10 cellular contexts compared by ENCODE assay signal in genomic region chrX:134908235-134908834, GRCh38. TPM values are rescaled to one million over a fixed set of nuclear protein-coding genes. Genes with fewer than 3 reads are reported as not detected.
A peak's percentile ranks its signal among the peaks of the same experiment; 100 is the strongest.
DNase-seq lines count a peak whose midpoint lies in the region; ATAC-seq, FAIRE-seq and TF ChIP-seq lines count a peak whose summit lies in the region.
"Had no signal": no experiment of that assay in that cellular context is flagged by ENCODE, and none has a peak within 500 bp of the region (broad histone marks: within the 10 kb centered on the region; RNA-seq: fewer than 3 reads in every experiment).

No MANE protein-coding gene starts in this region.

- peak; percentile 42 for ATAC-seq in activated T-helper 17 cell treated with anti-CD3 and anti-CD28 coated beads, Interleukin-2, amount 50 U/mL, for 72 hours (replicated peaks)
- no peak for ATAC-seq in upper lobe of left lung (ENCODE audit: low FRiP score in 2 of 2)

- no peak overlapping the region for H3K23ac ChIP-seq in mesenchymal stem cell (ENCODE audit: low read length in 2 of 2)

- no peak overlapping the region for H3K27ac Mint-ChIP-seq in activated T-helper 17 cell treated with anti-CD3 and anti-CD28 coated beads, Interleukin-2, amount 50 U/mL, for 72 hours

- H3K4me3 Mint-ChIP-seq in activated T-helper 17 cell treated with anti-CD3 and anti-CD28 coated beads, Interleukin-2, amount 50 U/mL, for 72 hours: no peak overlapping the region

- H3K4me3 ChIP-seq in Loucy (ENCODE audit: low read length, poor library complexity, severe bottlenecking) (no peak overlapping the region), mesenchymal stem cell (ENCODE audit: insufficient read depth in 1 of 2, low read depth in 1 of 2, low read length in 2 of 2) (no peak overlapping the region), upper lobe of left lung (no peak overlapping the region)
- H3K4me3 ChIP-seq: tibial nerve had no signal

- H3K4me1 Mint-ChIP-seq in activated T-helper 17 cell treated with anti-CD3 and anti-CD28 coated beads, Interleukin-2, amount 50 U/mL, for 72 hours: peaks cover 5% of the 10 kb centered on the region

- H3K9ac ChIP-seq in Loucy (ENCODE audit: low read depth, low read length, poor library complexity, severe bottlenecking): no peak overlapping the region
- H3K9ac ChIP-seq in mesenchymal stem cell (ENCODE audit: low read length): no peak overlapping the region

- no peak overlapping the region for H2AK5ac ChIP-seq in mesenchymal stem cell (ENCODE audit: low read length, severe bottlenecking)

- H3K27me3 Mint-ChIP-seq in activated T-helper 17 cell treated with anti-CD3 and anti-CD28 coated beads, Interleukin-2, amount 50 U/mL, for 72 hours: no peaks in the 10 kb centered on the region

- H3K79me2 ChIP-seq in Loucy (ENCODE audit: insufficient read depth, low read length): no peaks in the 10 kb centered on the region

- H3K4ac ChIP-seq in mesenchymal stem cell (ENCODE audit: low read depth in 1 of 2, low read length in 2 of 2): no peak overlapping the region

- no peaks in the 10 kb centered on the region for H3K36me3 ChIP-seq in Loucy (ENCODE audit: insufficient read depth, low read length)
- peaks cover 0 to 5% of the 10 kb centered on the region in 2 experiments for H3K36me3 ChIP-seq in mesenchymal stem cell (ENCODE audit: control insufficient read depth in 1 of 2, insufficient read depth in 2 of 2, low read depth in 1 of 2, low read length in 2 of 2)
- no peaks in the 10 kb centered on the region for H3K36me3 ChIP-seq in upper lobe of left lung
- H3K36me3 ChIP-seq: tibial nerve had no signal

- peak; percentile 57 for TF ChIP-seq CTCF in Loucy (conservative IDR thresholded peaks at IDR 0.05; ENCODE audit: low read length)
- TF ChIP-seq CTCF in upper lobe of left lung (IDR thresholded peaks at IDR 0.05): no peak

- FAIRE-seq in H54 (lab: Jason Lieb, UNC): no peak

- H3K79me1 ChIP-seq in mesenchymal stem cell (replicated peaks; ENCODE audit: low read length, poor library complexity, severe bottlenecking): peaks cover 2% of the 10 kb centered on the region

- no peak overlapping the region for H2BK12ac ChIP-seq in mesenchymal stem cell (ENCODE audit: low read length in 2 of 2)

- H3K4me1 ChIP-seq in Loucy (ENCODE audit: insufficient read depth, low read length, poor library complexity, severe bottlenecking) (peaks cover 4% of the 10 kb centered on the region), mesenchymal stem cell (ENCODE audit: control insufficient read depth, insufficient read depth, low read depth, low read length) (no peaks in the 10 kb centered on the region), upper lobe of left lung (no peaks in the 10 kb centered on the region)

- DNase-seq in DMS 273 (lab: John Stamatoyannopoulos, UW; ENCODE audit: unreplicated experiment) (peak; percentile 45), DMS 273 treated with DMSO at 0.1 percent for 48 hours (lab: John Stamatoyannopoulos, UW) (no peak), mesenchymal stem cell (peak; percentile 63), retina (no peak), upper lobe of left lung (no peak), H54 (ENCODE audit: insufficient read length, low spot score) (no peak)

- no peak for TF ChIP-seq EP300 in upper lobe of left lung (IDR thresholded peaks at IDR 0.05)

- H3K14ac ChIP-seq in mesenchymal stem cell (ENCODE audit: low read length in 2 of 2): no peak overlapping the region

- 42% methylated on average over 2 of the region's 3 CpGs for WGBS in mesenchymal stem cell
- 47 to 57% methylated on average over 3 of the region's 3 CpGs for WGBS in upper lobe of left lung, 2 donors

- H3K36me3 Mint-ChIP-seq in activated T-helper 17 cell treated with anti-CD3 and anti-CD28 coated beads, Interleukin-2, amount 50 U/mL, for 72 hours (ENCODE audit: low read depth): no peaks in the 10 kb centered on the region

- TF ChIP-seq POLR2A in upper lobe of left lung (IDR thresholded peaks at IDR 0.05) (no peak), H54 (IDR thresholded peaks at IDR 0.05; ENCODE audit: low read depth, low read length) (no peak)

- H3K9me2 ChIP-seq in Loucy (replicated peaks; ENCODE audit: low read depth, low read length): no peaks in the 10 kb centered on the region

- H3K9me3 ChIP-seq in Loucy (ENCODE audit: insufficient read depth, low read depth, low read length): no peaks in the 10 kb centered on the region
- no peaks in the 10 kb centered on the region for H3K9me3 ChIP-seq in mesenchymal stem cell (ENCODE audit: control insufficient read depth, low read length)
- no peaks in the 10 kb centered on the region for H3K9me3 ChIP-seq in upper lobe of left lung
- H3K9me3 ChIP-seq: tibial nerve had no signal

- no peaks in the 10 kb centered on the region for H4K20me1 ChIP-seq in Loucy (ENCODE audit: insufficient read depth, low read length, poor library complexity, severe bottlenecking)

- no peak overlapping the region for H2BK15ac ChIP-seq in mesenchymal stem cell (ENCODE audit: low read depth, poor library complexity, severe bottlenecking)

- H4K8ac ChIP-seq in mesenchymal stem cell (ENCODE audit: low read length): no peak overlapping the region

- H3K4me2 ChIP-seq in Loucy (ENCODE audit: low read depth, low read length, poor library complexity, severe bottlenecking) (no peak overlapping the region), mesenchymal stem cell (ENCODE audit: low read length, poor library complexity, severe bottlenecking) (no peak overlapping the region)

- H3K27ac ChIP-seq in mesenchymal stem cell (ENCODE audit: low read length, poor library complexity, severe bottlenecking) (no peak overlapping the region), upper lobe of left lung (no peak overlapping the region)
- H3K27ac ChIP-seq: 22Rv1, tibial nerve had no signal

- H2BK5ac ChIP-seq in mesenchymal stem cell (ENCODE audit: low read depth, low read length, poor library complexity, severe bottlenecking): no peak overlapping the region

- no peaks in the 10 kb centered on the region for H3K9me3 Mint-ChIP-seq in activated T-helper 17 cell treated with anti-CD3 and anti-CD28 coated beads, Interleukin-2, amount 50 U/mL, for 72 hours

- H3F3A ChIP-seq in Loucy (ENCODE audit: low read depth): no peaks in the 10 kb centered on the region

- H4K91ac ChIP-seq in mesenchymal stem cell (ENCODE audit: low read length): no peak overlapping the region

- no peak overlapping the region for H2AFZ ChIP-seq in Loucy (ENCODE audit: low read length)
- H2AFZ ChIP-seq in mesenchymal stem cell (ENCODE audit: low read depth, low read length): no peak overlapping the region

- no peak overlapping the region for H3K18ac ChIP-seq in mesenchymal stem cell (ENCODE audit: low read depth in 1 of 2, low read length in 2 of 2)

- no peak overlapping the region for H2BK120ac ChIP-seq in mesenchymal stem cell (ENCODE audit: low read depth, low read length)

- no peaks in the 10 kb centered on the region for H3K27me3 ChIP-seq in Loucy (ENCODE audit: insufficient read depth, low read length, poor library complexity, severe bottlenecking)
- no peaks in the 10 kb centered on the region for H3K27me3 ChIP-seq in mesenchymal stem cell (ENCODE audit: control insufficient read depth in 1 of 2, insufficient read depth in 1 of 2, low read length in 2 of 2)
- H3K27me3 ChIP-seq in upper lobe of left lung: no peaks in the 10 kb centered on the region

RNA-seq across cellular contexts. Expression of gene MOSPD1, which starts 6.7 kb away (rescaled TPM):
- total RNA-seq in activated T-helper 17 cell treated with anti-CD3 and anti-CD28 coated beads, Interleukin-2, amount 50 U/mL, for 72 hours: 10 to 100 TPM in 1 of 2 donors, 1 to 10 TPM in 1; 6.2 to 12.3 TPM
- polyA plus RNA-seq in mesenchymal stem cell (2013, experiment 1 of 2): 69.4 TPM
- 72.5 TPM for polyA plus RNA-seq in mesenchymal stem cell (2013, experiment 2 of 2)
- total RNA-seq in upper lobe of left lung: 10 to 100 TPM in 2 of 6 donors, 1 to 10 TPM in 4; 3.4 to 21.4 (median 9.6) TPM

Comparison
In these comparisons a context has a peak if more than half of its experiments do, and no peak if none do; other contexts are left out.
1. DNase-seq: peak in DMS 273 (single experiment) and mesenchymal stem cell (single experiment); none in DMS 273 treated with DMSO at 0.1 percent for 48 hours (single experiment), retina (single experiment), upper lobe of left lung (0 of 2) and H54 (single experiment).